ENCODE assay signal across 14 cellular contexts in the genomic region with DNA sequence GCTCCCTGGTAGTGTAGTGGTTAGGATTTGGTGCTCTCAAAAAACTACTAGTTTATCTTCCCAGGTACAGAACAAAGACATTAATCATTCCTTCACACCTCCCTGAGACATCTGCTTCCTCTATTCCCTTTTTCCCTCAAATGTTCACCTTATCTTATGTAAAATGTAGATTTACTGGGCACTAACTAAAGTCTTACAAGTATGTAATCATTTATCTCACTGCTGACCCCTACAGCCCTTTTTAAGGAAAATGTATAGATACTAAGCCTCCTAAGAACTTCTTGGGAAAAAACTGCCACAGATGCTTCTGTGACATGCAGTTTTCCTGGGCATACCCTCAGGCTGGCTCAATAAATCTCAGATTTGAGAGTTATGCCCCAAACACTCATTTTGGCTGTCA.
"Had no signal": no experiment of that assay in that cellular context is flagged by ENCODE, and none has a peak within 500 bp of the region (broad histone marks: within the 10 kb centered on the region; RNA-seq: fewer than 3 reads in every experiment).

No MANE protein-coding gene starts in this region.

- H3K9me3 Mint-ChIP-seq: central memory CD8-positive, alpha-beta T cell; neural crest cell; T-helper 2 cell treated with Interferon-gamma antibody and Interleukin-4, amounts not matched to agents 5 μg/mL and 100 μg/mL, for 36 hours had no signal

- H3K27me3 Mint-ChIP-seq: central memory CD8-positive, alpha-beta T cell had no signal

- H3K36me3 ChIP-seq: brain microvascular endothelial cell had no signal

- H3K4me1 ChIP-seq: parathyroid adenoma had no signal

- H3K79me2 ChIP-seq: parathyroid adenoma had no signal

- H3K27ac ChIP-seq: brain microvascular endothelial cell, parathyroid adenoma had no signal

- H3K4me1 Mint-ChIP-seq: neural crest cell had no signal

- H3K27ac Mint-ChIP-seq: T-helper 2 cell treated with Interferon-gamma antibody and Interleukin-4, amounts not matched to agents 5 μg/mL and 100 μg/mL, for 36 hours had no signal

- H3K27me3 ChIP-seq: brain microvascular endothelial cell had no signal

- DNase-seq: activated CD4-positive, alpha-beta T cell treated with anti-CD3 and anti-CD28 coated beads, Interleukin-2, amount 50 U/mL, for 1 hour; activated CD8-positive, alpha-beta memory T cell treated with anti-CD3 and anti-CD28 coated beads for 24 hours; anterior cingulate cortex; brain microvascular endothelial cell; cortex of kidney; effector CD8-positive, alpha-beta T cell; foreskin melanocyte; head of caudate nucleus; stimulated activated CD4-positive, alpha-beta T cell treated with anti-CD3 and anti-CD28 coated beads, Interleukin-12 subunit alpha, Interleukin-12 subunit beta, amount 100 ng/mL, for 4 hours; stimulated activated CD4-positive, alpha-beta T cell treated with anti-CD3 and anti-CD28 coated beads, Interleukin-2, amount 100 ng/mL, for 24 hours had no signal

- H3K4me3 Mint-ChIP-seq: central memory CD8-positive, alpha-beta T cell; neural crest cell; T-helper 2 cell treated with Interferon-gamma antibody and Interleukin-4, amounts not matched to agents 5 μg/mL and 100 μg/mL, for 36 hours had no signal

- H2AFZ ChIP-seq: parathyroid adenoma had no signal

- H3K9ac ChIP-seq: parathyroid adenoma had no signal
